Comparison of ENCODE assay signal across 9 cellular contexts in genomic region chr12:47222960-47223847, GRCh38.
DNase-seq lines count a peak whose midpoint lies in the region; ATAC-seq lines count a peak whose summit lies in the region.
"Had no signal": no experiment of that assay in that cellular context is flagged by ENCODE, and none has a peak within 500 bp of the region (broad histone marks: within the 10 kb centered on the region; RNA-seq: fewer than 3 reads in every experiment).

No MANE protein-coding gene starts in this region.

- peaks cover 51% of the 10 kb centered on the region for H3K4me1 Mint-ChIP-seq in T-helper 2 cell treated with Interferon-gamma antibody and Interleukin-4, amounts not matched to agents 5 μg/mL and 100 μg/mL, for 36 hours (ENCODE audit: low read depth)
- peaks cover 80% of the 10 kb centered on the region for H3K4me1 Mint-ChIP-seq in activated naive CD8-positive, alpha-beta T cell (ENCODE audit: low read depth)

- H3K27me3 ChIP-seq in stomach smooth muscle (ENCODE audit: control insufficient read depth in 1 of 2, insufficient read depth in 2 of 2, low read length in 2 of 2): no peaks in the 10 kb centered on the region

- peak overlapping the region; percentile 89 for H3K27ac Mint-ChIP-seq in T-helper 2 cell treated with Interferon-gamma antibody and Interleukin-4, amounts not matched to agents 5 μg/mL and 100 μg/mL, for 36 hours
- H3K27ac Mint-ChIP-seq in activated naive CD8-positive, alpha-beta T cell: peak overlapping the region; percentile 98

- no peaks in the 10 kb centered on the region for H3K36me3 ChIP-seq in stomach smooth muscle (ENCODE audit: control insufficient read depth in 2 of 2, insufficient read depth in 2 of 2, low read length in 2 of 2)

- no peak for ATAC-seq in GM21526 (IDR thresholded peaks at IDR 0.05; ENCODE audit: low FRiP score, unreplicated experiment)

- peaks cover 14% of the 10 kb centered on the region for H3K4me1 ChIP-seq in stomach smooth muscle (ENCODE audit: control insufficient read depth, insufficient read depth, low read length)

- H3K4me3 ChIP-seq in stomach smooth muscle (ENCODE audit: low read length in 2 of 2): peak overlapping the region; percentile 29 to 54

- H3K9me3 ChIP-seq in stomach smooth muscle (ENCODE audit: control insufficient read depth in 2 of 2, low read length in 2 of 2): no peaks in the 10 kb centered on the region

- peak overlapping the region in 1 of 2 donors; percentile 36 for H3K9ac ChIP-seq in stomach smooth muscle (ENCODE audit: low read length in 2 of 2)

- no peak for DNase-seq in T-helper 2 cell treated with Interferon-gamma antibody and Interleukin-4, amounts not matched to agents 5 μg/mL and 100 μg/mL, for 36 hours (ENCODE audit: low spot score)
- DNase-seq in T-helper 2 cell (no peak), iPS-NIHi11 (ENCODE audit: low spot score) (peak; percentile 43), NOMO-1 (lab: John Stamatoyannopoulos, UW; ENCODE audit: unreplicated experiment in 2 of 2) (no peak)
- DNase-seq in activated CD4-positive, alpha-beta T cell treated with anti-CD3 and anti-CD28 coated beads for 4 hours: no peak
- DNase-seq: activated CD4-positive, alpha-beta T cell treated with anti-CD3 and anti-CD28 coated beads for 1 hour had no signal

- H3K27ac ChIP-seq in stomach smooth muscle (ENCODE audit: low read length): peak overlapping the region; percentile 41

- peaks cover 56% of the 10 kb centered on the region for H3K36me3 Mint-ChIP-seq in T-helper 2 cell treated with Interferon-gamma antibody and Interleukin-4, amounts not matched to agents 5 μg/mL and 100 μg/mL, for 36 hours (ENCODE audit: low read depth)
- peaks cover 39% of the 10 kb centered on the region for H3K36me3 Mint-ChIP-seq in activated naive CD8-positive, alpha-beta T cell

- no peaks in the 10 kb centered on the region for H3K9me3 Mint-ChIP-seq in T-helper 2 cell treated with Interferon-gamma antibody and Interleukin-4, amounts not matched to agents 5 μg/mL and 100 μg/mL, for 36 hours
- no peaks in the 10 kb centered on the region for H3K9me3 Mint-ChIP-seq in activated naive CD8-positive, alpha-beta T cell (ENCODE audit: low read depth)

- no peaks in the 10 kb centered on the region for H3K27me3 Mint-ChIP-seq in T-helper 2 cell treated with Interferon-gamma antibody and Interleukin-4, amounts not matched to agents 5 μg/mL and 100 μg/mL, for 36 hours (ENCODE audit: low read depth)
- H3K27me3 Mint-ChIP-seq in activated naive CD8-positive, alpha-beta T cell: no peaks in the 10 kb centered on the region

- H3K4me3 Mint-ChIP-seq in T-helper 2 cell treated with Interferon-gamma antibody and Interleukin-4, amounts not matched to agents 5 μg/mL and 100 μg/mL, for 36 hours: peak overlapping the region; percentile 76
- peak overlapping the region; percentile 91 for H3K4me3 Mint-ChIP-seq in activated naive CD8-positive, alpha-beta T cell
